In the genomic region with DNA sequence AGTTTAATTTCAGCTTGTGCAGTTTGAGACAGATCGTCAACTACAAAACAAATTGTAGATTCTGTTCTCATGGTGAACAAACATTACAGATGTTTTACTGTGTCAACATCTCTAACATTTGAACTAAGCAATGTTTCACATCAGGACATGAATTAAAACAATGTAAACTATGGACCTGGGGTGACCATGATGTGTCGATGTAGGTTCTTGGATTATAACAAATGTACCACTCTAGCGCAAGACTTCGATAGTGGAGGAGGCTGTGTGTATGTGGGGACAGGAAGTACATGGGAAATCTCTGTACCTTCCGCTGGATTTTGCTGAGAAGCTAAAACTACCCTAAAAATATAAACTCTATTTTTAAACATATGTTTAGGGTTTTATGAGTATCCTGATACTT, we compare ENCODE assay signal across 10 cellular contexts. TPM values are rescaled to one million over a fixed set of nuclear protein-coding genes. Genes with fewer than 3 reads are reported as not detected.
DNase-seq lines count a peak whose midpoint lies in the region; ATAC-seq and TF ChIP-seq lines count a peak whose summit lies in the region.
"Had no signal": no experiment of that assay in that cellular context is flagged by ENCODE, and none has a peak within 500 bp of the region (broad histone marks: within the 10 kb centered on the region; RNA-seq: fewer than 3 reads in every experiment).

No MANE protein-coding gene starts in this region.

- TF ChIP-seq POLR2A in breast epithelium (IDR thresholded peaks at IDR 0.05) = no peak

- H3K4me2 ChIP-seq in DOHH2 (ENCODE audit: low read length) = peak overlapping the region; percentile 76

- ATAC-seq in naive thymus-derived CD4-positive, alpha-beta T cell = peak; percentile 53
- no peak for ATAC-seq in HG03196 (IDR thresholded peaks at IDR 0.05; ENCODE audit: unreplicated experiment)

- H3K9me3 Mint-ChIP-seq in IgD-negative memory B cell (no peaks in the 10 kb centered on the region), Caco-2 (ENCODE audit: unreplicated experiment) (no peaks in the 10 kb centered on the region)
- H3K9me3 Mint-ChIP-seq in naive thymus-derived CD4-positive, alpha-beta T cell = peaks cover 0 to 4% (median 0%) of the 10 kb centered on the region in 11 donors

- peak overlapping the region; percentile 75 for H3K4me3 ChIP-seq in DOHH2 (ENCODE audit: low read length)
- H3K4me3 ChIP-seq in breast epithelium = peak overlapping the region in 2 of 3 donors; percentile 61 to 83
- peak overlapping the region; percentile 87 for H3K4me3 ChIP-seq in naive thymus-derived CD4-positive, alpha-beta T cell (ENCODE audit: low read length)
- no peak overlapping the region for H3K4me3 ChIP-seq in Caco-2 (ENCODE audit: low read depth, low read length)

- H3K27me3 Mint-ChIP-seq in IgD-negative memory B cell (no peaks in the 10 kb centered on the region), Caco-2 (ENCODE audit: insufficient read depth, unreplicated experiment) (no peaks in the 10 kb centered on the region)
- H3K27me3 Mint-ChIP-seq in naive thymus-derived CD4-positive, alpha-beta T cell = no peaks in the 10 kb centered on the region

- H3K4me1 Mint-ChIP-seq in IgD-negative memory B cell (peaks cover 49 to 65% (median 50%) of the 10 kb centered on the region in 3 donors), Caco-2 (ENCODE audit: low read depth, unreplicated experiment) (no peaks in the 10 kb centered on the region)
- H3K4me1 Mint-ChIP-seq in naive thymus-derived CD4-positive, alpha-beta T cell = peaks cover 26 to 80% (median 73%) of the 10 kb centered on the region in 7 donors

- CTCF ChIA-PET in naive thymus-derived CD4-positive, alpha-beta T cell (lab: Charles Lee) = interaction anchor here (0.7 to 2.3 kb wide), 4 partner anchors 16 to 42 kb away, joined by 3 to 7 read pairs (median 4); no protein-coding TSS in a partner anchor
- CTCF ChIA-PET in Caco-2 (lab: Charles Lee) = no interaction called here

- POLR2A ChIA-PET in naive thymus-derived CD4-positive, alpha-beta T cell (lab: Charles Lee) = interaction anchor here (0.7 to 7.3 kb wide), 21 partner anchors 8 to 514 kb away, joined by 3 to 203 read pairs (median 5); partner anchors contain the start of gene HIVEP2
- POLR2A ChIA-PET in Caco-2 (lab: Charles Lee) = interaction anchor here (0.6 kb wide), 1 partner anchor 592 kb away, joined by 3 read pairs; no protein-coding TSS in a partner anchor

- peaks cover 88% of the 10 kb centered on the region for H3K79me2 ChIP-seq in DOHH2 (ENCODE audit: control insufficient read depth, low read length)

- TF ChIP-seq CTCF in DOHH2 (IDR thresholded peaks at IDR 0.05; ENCODE audit: low read depth, low read length, poor library complexity, severe bottlenecking) (no peak), breast epithelium (IDR thresholded peaks at IDR 0.05) (no peak), GM13977 (IDR thresholded peaks at IDR 0.05; ENCODE audit: extremely low read depth, insufficient read depth, missing control alignments) (no peak), Caco-2 (IDR thresholded peaks at IDR 0.05; ENCODE audit: insufficient read depth in 1 of 2, low read depth in 1 of 2, low read length in 1 of 2, severe bottlenecking in 1 of 2, unreplicated experiment in 1 of 2) (no peak)

- peaks cover 1% of the 10 kb centered on the region for H3K36me3 Mint-ChIP-seq in IgD-negative memory B cell
- H3K36me3 Mint-ChIP-seq in naive thymus-derived CD4-positive, alpha-beta T cell = peaks cover 3 to 14% (median 5%) of the 10 kb centered on the region in 5 donors
- H3K36me3 Mint-ChIP-seq in Caco-2 (ENCODE audit: insufficient read depth, unreplicated experiment) = no peaks in the 10 kb centered on the region

- intact Hi-C loops in breast epithelium (cut with DNase I; ENCODE audit: low total_unique reads) (no loop called here), Caco-2 (cut with micrococcal nuclease; ENCODE audit: unreplicated experiment) (loop anchor here (2.0 kb wide), 1 partner anchor 15 kb away; no protein-coding TSS in a partner anchor)
- intact Hi-C loops in naive thymus-derived CD4-positive, alpha-beta T cell (cut with micrococcal nuclease) = loop anchor here (1.0 to 5.0 kb wide), 7 partner anchors 7 to 85 kb away; no protein-coding TSS in a partner anchor

- peaks cover 67% of the 10 kb centered on the region for H3K4me1 ChIP-seq in DOHH2 (ENCODE audit: control insufficient read depth, low read length)
- no peaks in the 10 kb centered on the region for H3K4me1 ChIP-seq in breast epithelium
- H3K4me1 ChIP-seq in naive thymus-derived CD4-positive, alpha-beta T cell (ENCODE audit: control insufficient read depth in 2 of 2, insufficient read depth in 2 of 2, low read length in 2 of 2) = peaks cover 46 to 50% of the 10 kb centered on the region in 2 donors
- H3K4me1 ChIP-seq in Caco-2 = peaks cover 7% of the 10 kb centered on the region; the same call in 1 of the 2 replicates

- in situ Hi-C loops in GM13977 (cut with MboI; ENCODE audit: low pct_unique_long_range_greater_than_20kb, low sequenced_read_pairs, unreplicated experiment) = no loop called here

- H3K4me3 Mint-ChIP-seq in IgD-negative memory B cell = peak overlapping the region; percentile 90 to 96 (median 92)
- peak overlapping the region; percentile 88 to 99 (median 96) for H3K4me3 Mint-ChIP-seq in naive thymus-derived CD4-positive, alpha-beta T cell
- no peak overlapping the region for H3K4me3 Mint-ChIP-seq in Caco-2 (ENCODE audit: unreplicated experiment)

- DNase-seq in breast epithelium (ENCODE audit: low spot score in 2 of 2) (no peak), SKM-1 (lab: John Stamatoyannopoulos, UW; ENCODE audit: unreplicated experiment) (no peak), GM13977 (ENCODE audit: low spot score) (no peak), Caco-2 (no peak)
- DNase-seq in naive thymus-derived CD4-positive, alpha-beta T cell = peak in 7 of 9 donors; percentile 48 to 62 (median 54)
- DNase-seq: hippocampal formation, NCI-H526 treated with DMSO at 0.1 percent for 48 hours had no signal

- peaks cover 20% of the 10 kb centered on the region for H3K36me3 ChIP-seq in DOHH2 (ENCODE audit: control insufficient read depth, low read length)
- no peaks in the 10 kb centered on the region for H3K36me3 ChIP-seq in breast epithelium
- H3K36me3 ChIP-seq in naive thymus-derived CD4-positive, alpha-beta T cell (ENCODE audit: control insufficient read depth in 2 of 3, insufficient read depth in 3 of 3, low read length in 3 of 3) = no peaks in the 10 kb centered on the region
- no peaks in the 10 kb centered on the region for H3K36me3 ChIP-seq in Caco-2 (ENCODE audit: control insufficient read depth, insufficient read depth, low read length)

- BruUV-seq in Caco-2 (replicated peaks; lab: Mats Ljungman, UMichigan) = no TSS peak

- H3K9me3 ChIP-seq in DOHH2 (ENCODE audit: control insufficient read depth, insufficient read depth, low read length) (no peaks in the 10 kb centered on the region), breast epithelium (no peaks in the 10 kb centered on the region), Caco-2 (no peaks in the 10 kb centered on the region)
- no peaks in the 10 kb centered on the region for H3K9me3 ChIP-seq in naive thymus-derived CD4-positive, alpha-beta T cell (ENCODE audit: control insufficient read depth in 2 of 3, low read length in 3 of 3)

- H3K27me3 ChIP-seq in DOHH2 (ENCODE audit: control insufficient read depth, low read length) (no peaks in the 10 kb centered on the region), breast epithelium (no peaks in the 10 kb centered on the region), Caco-2 (replicated peaks; ENCODE audit: control insufficient read depth, insufficient read depth, low read length) (no peaks in the 10 kb centered on the region)
- no peaks in the 10 kb centered on the region for H3K27me3 ChIP-seq in naive thymus-derived CD4-positive, alpha-beta T cell (ENCODE audit: control insufficient read depth in 2 of 2, insufficient read depth in 2 of 2, low read length in 2 of 2)

- H4K20me1 ChIP-seq in DOHH2 (ENCODE audit: control insufficient read depth, insufficient read depth, low read depth, low read length) = peaks cover 9% of the 10 kb centered on the region; the same call in 1 of the 2 replicates

- H3K9me2 ChIP-seq in DOHH2 (replicated peaks; ENCODE audit: control insufficient read depth, low read length) = no peaks in the 10 kb centered on the region

- H3K27ac Mint-ChIP-seq in IgD-negative memory B cell (peak overlapping the region; percentile 92 to 99 (median 93)), Caco-2 (ENCODE audit: unreplicated experiment) (no peak overlapping the region)
- peak overlapping the region; percentile 93 to 100 (median 100) for H3K27ac Mint-ChIP-seq in naive thymus-derived CD4-positive, alpha-beta T cell

- H3K27ac ChIP-seq in DOHH2 (ENCODE audit: low read depth, low read length) = peak overlapping the region; percentile 46
- H3K27ac ChIP-seq in breast epithelium = peak overlapping the region in 1 of 2 donors; percentile 10
- H3K27ac ChIP-seq in naive thymus-derived CD4-positive, alpha-beta T cell (ENCODE audit: low read depth, low read length) = peak overlapping the region; percentile 100

- H3F3A ChIP-seq in DOHH2 (ENCODE audit: control insufficient read depth, insufficient read depth) = 0 out of 2 replicates have a peak, but pooled peaks cover 11% of the 10 kb centered on the region

RNA-seq across cellular contexts. Expression of gene HIVEP2, which starts 17.1 kb away (rescaled TPM):
- polyA plus RNA-seq in IgD-negative memory B cell = 5.9 TPM
- total RNA-seq in breast epithelium (10 to 100 TPM; 20.6 to 25.0 (median 23.9) TPM), Caco-2 (2022) (1.0 and 4.3 TPM in 2 replicates)
- total RNA-seq in naive thymus-derived CD4-positive, alpha-beta T cell = 10 to 100 TPM; 26.8 to 92.1 (median 58.9) TPM
- polyA plus RNA-seq in naive thymus-derived CD4-positive, alpha-beta T cell = 10 to 100 TPM; 12.2 to 29.0 TPM

Comparison
In these comparisons a context has a peak if more than half of its experiments do, and no peak if none do; other contexts are left out.
1. DNase-seq: peak in naive thymus-derived CD4-positive, alpha-beta T cell (7 of 9); none in breast epithelium (0 of 2), SKM-1 (single experiment), GM13977 (single experiment) and Caco-2 (0 of 2).